ENCODE assay signal across 1 cellular context in genomic region chr17:75402038-75402437, GRCh38.
TF ChIP-seq lines count a peak whose summit lies in the region.

No MANE protein-coding gene starts in this region.

TF ChIP-seq in GM12878, 131 proteins besides CTCF, POLR2A, EP300 and RAD21:
- TF ChIP-seq SMAD5 (IDR thresholded peaks at IDR 0.05; ENCODE audit: low read depth) (no peak), SMARCA5 (IDR thresholded peaks at IDR 0.05) (0 out of 2 replicates have a peak, but pooled peaks have one; percentile 33), BACH1 (IDR thresholded peaks at IDR 0.05; ENCODE audit: borderline replicate concordance) (no peak), SPI1 (IDR thresholded peaks at IDR 0.05; ENCODE audit: borderline replicate concordance, insufficient read depth, low read depth, low read length) (no peak), ZBED1 (IDR thresholded peaks at IDR 0.05; ENCODE audit: borderline replicate concordance) (no peak), JUNB (IDR thresholded peaks at IDR 0.05) (peak; percentile 69), MTA3 (IDR thresholded peaks at IDR 0.05; ENCODE audit: borderline replicate concordance, low read length) (no peak), RAD51 (IDR thresholded peaks at IDR 0.05) (no peak), CREM (IDR thresholded peaks at IDR 0.05; ENCODE audit: low read depth) (0 out of 2 replicates have a peak, but pooled peaks have one; percentile 28), MEF2A (IDR thresholded peaks at IDR 0.05; ENCODE audit: insufficient read depth, low read depth, low read length) (no peak), MYB (IDR thresholded peaks at IDR 0.05; ENCODE audit: borderline replicate concordance, low read depth, low read length) (no peak), WRNIP1 (IDR thresholded peaks at IDR 0.05; ENCODE audit: borderline replicate concordance, low read depth, low read length) (no peak), ZSCAN29 (IDR thresholded peaks at IDR 0.05) (no peak), CHD4 (IDR thresholded peaks at IDR 0.05) (no peak), RUNX3 (IDR thresholded peaks at IDR 0.05; ENCODE audit: low read length) (peak; percentile 35; the same call in 1 of the 2 replicates)
